9 cellular contexts compared by ENCODE assay signal in genomic region chr2:74836675-74837401, GRCh38. TPM values are rescaled to one million over a fixed set of nuclear protein-coding genes. Genes with fewer than 3 reads are reported as not detected.
DNase-seq lines count a peak whose midpoint lies in the region; ATAC-seq and TF ChIP-seq lines count a peak whose summit lies in the region.
"Had no signal": no experiment of that assay in that cellular context is flagged by ENCODE, and none has a peak within 500 bp of the region (broad histone marks: within the 10 kb centered on the region; RNA-seq: fewer than 3 reads in every experiment).

No MANE protein-coding gene starts in this region.

- ATAC-seq in activated naive CD8-positive, alpha-beta T cell treated with anti-CD3 and anti-CD28 coated beads, Interleukin-2, amount 50 U/mL, for 24 hours: no peak
- ATAC-seq in naive B cell (ENCODE audit: low read depth in 2 of 2) (no peak), GM21737 (IDR thresholded peaks at IDR 0.05; ENCODE audit: unreplicated experiment) (no peak)

- peak overlapping the region; percentile 90 to 100 (median 97) for H3K4me3 ChIP-seq in BLaER1 treated with 17β-estradiol and CSF1 and Interleukin-3, amounts not matched to agents 10 nM and 100 nM
- H3K4me3 ChIP-seq in HFF-Myc (replicated peaks; ENCODE audit: low read depth, low read length) (peak overlapping the region; percentile 87), sigmoid colon (no peak overlapping the region)

- peak overlapping the region in 8 of 11 experiments; percentile 33 to 97 (median 92); a peak in 13 of 22 replicates for H3K27ac ChIP-seq in BLaER1 treated with 17β-estradiol and CSF1 and Interleukin-3, amounts not matched to agents 10 nM and 100 nM
- H3K27ac ChIP-seq in sigmoid colon: no peak overlapping the region

- H3K4me2 ChIP-seq in BLaER1 treated with 17β-estradiol and CSF1 and Interleukin-3, amounts not matched to agents 10 nM and 100 nM: peak overlapping the region; percentile 87 to 98 (median 95)

- no peaks in the 10 kb centered on the region for H3K9me3 Mint-ChIP-seq in activated naive CD8-positive, alpha-beta T cell treated with anti-CD3 and anti-CD28 coated beads, Interleukin-2, amount 50 U/mL, for 24 hours
- H3K9me3 Mint-ChIP-seq in naive B cell: no peaks in the 10 kb centered on the region

- WGBS in sigmoid colon, 2 donors: 68 to 76% methylated on average over 9 of the region's 9 CpGs

- H3K36me3 ChIP-seq in BLaER1 treated with 17β-estradiol and CSF1 and Interleukin-3, amounts not matched to agents 10 nM and 100 nM: peaks cover 0 to 41% (median 33%) of the 10 kb centered on the region in 11 experiments; a peak in 18 of 22 replicates
- no peaks in the 10 kb centered on the region for H3K36me3 ChIP-seq in sigmoid colon

- TF ChIP-seq CTCF in HFF-Myc (IDR thresholded peaks at IDR 0.05; ENCODE audit: low read depth, low read length, missing control alignments): no peak
- no peak for TF ChIP-seq CTCF in sigmoid colon (IDR thresholded peaks at IDR 0.05)

- H3K4me1 Mint-ChIP-seq in activated naive CD8-positive, alpha-beta T cell treated with anti-CD3 and anti-CD28 coated beads, Interleukin-2, amount 50 U/mL, for 24 hours: peaks cover 72% of the 10 kb centered on the region
- H3K4me1 Mint-ChIP-seq in naive B cell: peaks cover 40 to 60% (median 52%) of the 10 kb centered on the region in 3 donors

- H3K9me3 ChIP-seq in BLaER1 treated with 17β-estradiol and CSF1 and Interleukin-3, amounts not matched to agents 10 nM and 100 nM (replicated peaks in 1 of 11): peaks cover 0 to 10% (median 0%) of the 10 kb centered on the region in 11 experiments; a peak in 3 of 22 replicates
- H3K9me3 ChIP-seq in sigmoid colon: no peaks in the 10 kb centered on the region

- H3K27ac Mint-ChIP-seq in activated naive CD8-positive, alpha-beta T cell treated with anti-CD3 and anti-CD28 coated beads, Interleukin-2, amount 50 U/mL, for 24 hours: peak overlapping the region; percentile 96
- peak overlapping the region in 3 of 6 donors; percentile 80 to 97 (median 89) for H3K27ac Mint-ChIP-seq in naive B cell

- H3K36me3 Mint-ChIP-seq in activated naive CD8-positive, alpha-beta T cell treated with anti-CD3 and anti-CD28 coated beads, Interleukin-2, amount 50 U/mL, for 24 hours (ENCODE audit: low read depth): peaks cover 54% of the 10 kb centered on the region
- H3K36me3 Mint-ChIP-seq in naive B cell: no peaks in the 10 kb centered on the region

- peaks cover 72 to 78% (median 75%) of the 10 kb centered on the region in 10 experiments for H3K4me1 ChIP-seq in BLaER1 treated with 17β-estradiol and CSF1 and Interleukin-3, amounts not matched to agents 10 nM and 100 nM
- peaks cover 0 to 29% (median 23%) of the 10 kb centered on the region in 4 donors for H3K4me1 ChIP-seq in sigmoid colon

- intact Hi-C loops in sigmoid colon (cut with DNase I): no loop called here

- TF ChIP-seq POLR2A in sigmoid colon (IDR thresholded peaks at IDR 0.05): no peak

- H3K9ac ChIP-seq in BLaER1 treated with 17β-estradiol and CSF1 and Interleukin-3, amounts not matched to agents 10 nM and 100 nM: peak overlapping the region; percentile 89 to 99 (median 96); a peak in 19 of 22 replicates

- peaks cover 29 to 73% (median 45%) of the 10 kb centered on the region in 11 experiments; a peak in 20 of 22 replicates for H4K20me1 ChIP-seq in BLaER1 treated with 17β-estradiol and CSF1 and Interleukin-3, amounts not matched to agents 10 nM and 100 nM

- no peak for DNase-seq in HFF-Myc (ENCODE audit: extremely low read depth, low read depth)
- DNase-seq in activated naive CD8-positive, alpha-beta T cell treated with anti-CD3 and anti-CD28 coated beads, Interleukin-2, amount 50 U/mL, for 24 hours: no peak
- DNase-seq in naive B cell: no peak
- no peak for DNase-seq in SIG-M5 treated with dmso at 0.1 percent for 504 hours (lab: John Stamatoyannopoulos, UW; ENCODE audit: unreplicated experiment)
- no peak for DNase-seq in middle frontal gyrus (ENCODE audit: extremely low spot score, low spot score)
- DNase-seq in sigmoid colon: no peak
- DNase-seq: occipital lobe had no signal

- no peaks in the 10 kb centered on the region for H3K27me3 Mint-ChIP-seq in activated naive CD8-positive, alpha-beta T cell treated with anti-CD3 and anti-CD28 coated beads, Interleukin-2, amount 50 U/mL, for 24 hours
- H3K27me3 Mint-ChIP-seq in naive B cell: no peaks in the 10 kb centered on the region

- peak overlapping the region; percentile 95 for H3K4me3 Mint-ChIP-seq in activated naive CD8-positive, alpha-beta T cell treated with anti-CD3 and anti-CD28 coated beads, Interleukin-2, amount 50 U/mL, for 24 hours
- peak overlapping the region; percentile 9 to 97 (median 92) for H3K4me3 Mint-ChIP-seq in naive B cell

- no peak for TF ChIP-seq EP300 in sigmoid colon (IDR thresholded peaks at IDR 0.05)

- no peaks in the 10 kb centered on the region for H3K27me3 ChIP-seq in BLaER1 treated with 17β-estradiol and CSF1 and Interleukin-3, amounts not matched to agents 10 nM and 100 nM
- peaks cover 6 to 29% (median 28%) of the 10 kb centered on the region in 3 donors for H3K27me3 ChIP-seq in sigmoid colon

RNA-seq across cellular contexts. Expression of gene HK2, which starts 2.9 kb away (rescaled TPM):
- polyA plus RNA-seq in naive B cell (ENCODE audit: low read depth in 6 of 6) (1 to 10 TPM; 3.1 to 8.3 (median 6.1) TPM), sigmoid colon (100 to 1,000 TPM in 1 of 3 donors, 10 to 100 TPM in 2; 39.6 to 118 (median 57.3) TPM)
- total RNA-seq in sigmoid colon: 1 to 10 TPM; 1.3 to 1.9 (median 1.6) TPM

Comparison
In these comparisons a context has a peak if more than half of its experiments do, and no peak if none do; other contexts are left out.
1. H3K27ac ChIP-seq: peak in BLaER1 treated with 17β-estradiol and CSF1 and Interleukin-3, amounts not matched to agents 10 nM and 100 nM (8 of 11); none in sigmoid colon (0 of 4).
2. H3K4me3 ChIP-seq: peak in BLaER1 treated with 17β-estradiol and CSF1 and Interleukin-3, amounts not matched to agents 10 nM and 100 nM (10 of 10) and HFF-Myc (single experiment); none in sigmoid colon (0 of 4).
3. RNA of gene HK2, which starts 2.9 kb away (polyA plus RNA-seq): 39.6 to 118 TPM in sigmoid colon; 3.1 to 8.3 TPM in naive B cell; every median in the first group is over 4 times any median in the second.